In the genomic region with DNA sequence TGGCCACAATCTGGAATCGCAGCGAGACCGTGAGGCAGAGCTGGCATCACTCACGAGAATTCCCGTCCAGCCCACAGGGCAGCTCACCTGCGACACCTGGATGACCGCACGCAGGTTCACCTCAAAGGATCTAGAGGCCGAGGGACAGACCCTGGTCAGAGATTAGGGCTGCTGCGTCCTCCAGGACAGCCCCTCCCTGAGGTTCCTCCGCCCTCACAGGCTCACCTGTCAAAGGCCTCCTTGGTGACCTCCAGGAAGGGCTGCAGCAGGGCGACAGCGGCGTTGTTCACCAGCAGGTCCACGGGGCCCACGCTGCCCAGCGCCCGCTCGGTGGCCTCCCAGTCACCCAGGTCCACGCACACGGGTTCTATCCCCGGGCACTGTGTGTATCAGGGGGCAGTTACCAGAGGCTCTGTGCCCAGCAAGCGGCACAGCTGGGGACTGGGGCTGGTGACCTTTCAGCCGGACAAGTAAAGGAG, we compare ENCODE assay signal across 1 cellular context.
TF ChIP-seq lines count a peak whose summit lies in the region.

No MANE protein-coding gene starts in this region.

TF ChIP-seq in HepG2, 621 proteins besides CTCF, POLR2A, EP300 and RAD21 (continued from another document):
- TF ChIP-seq GLMP (CRISPR knock-in tag; IDR thresholded peaks at IDR 0.05; ENCODE audit: borderline replicate concordance) (no peak), TGIF2 (CRISPR knock-in tag; IDR thresholded peaks at IDR 0.05) (peak; percentile 43; the same call in 1 of the 2 replicates), ZNF143 (CRISPR knock-in tag; IDR thresholded peaks at IDR 0.05) (peak; percentile 9), ZKSCAN8 (CRISPR knock-in tag; IDR thresholded peaks at IDR 0.05; ENCODE audit: borderline replicate concordance) (0 out of 2 replicates have a peak, but pooled peaks have one; percentile 1), ZNF383 (CRISPR knock-in tag; IDR thresholded peaks at IDR 0.05; ENCODE audit: borderline replicate concordance) (no peak; the same call in 1 of the 2 replicates), ZNF703 (CRISPR knock-in tag; IDR thresholded peaks at IDR 0.05; ENCODE audit: borderline replicate concordance) (0 out of 2 replicates have a peak, but pooled peaks have one; percentile 49), RARG (CRISPR knock-in tag; IDR thresholded peaks at IDR 0.05; ENCODE audit: low read depth) (no peak), ZNF264 (CRISPR knock-in tag; IDR thresholded peaks at IDR 0.05) (no peak), MTF2 (CRISPR knock-in tag; IDR thresholded peaks at IDR 0.05; ENCODE audit: borderline replicate concordance) (no peak), RERE (CRISPR knock-in tag; IDR thresholded peaks at IDR 0.05; ENCODE audit: low read depth) (no peak), ZNF446 (CRISPR knock-in tag; IDR thresholded peaks at IDR 0.05) (no peak), FIP1L1 (IDR thresholded peaks at IDR 0.05; ENCODE audit: borderline replicate concordance, insufficient read depth, low read depth, low read length) (no peak), NFATC3 (CRISPR knock-in tag; IDR thresholded peaks at IDR 0.05) (no peak), ZBTB3 (CRISPR knock-in tag; IDR thresholded peaks at IDR 0.05; ENCODE audit: borderline replicate concordance, low read depth) (no peak), ZNF710 (CRISPR knock-in tag; IDR thresholded peaks at IDR 0.05; ENCODE audit: borderline replicate concordance) (no peak), ZBTB7B (CRISPR knock-in tag; IDR thresholded peaks at IDR 0.05) (0 out of 2 replicates have a peak, but pooled peaks have one; percentile 0), HMG20B (CRISPR knock-in tag; conservative IDR thresholded peaks at IDR 0.05) (no peak), SOX13 (IDR thresholded peaks at IDR 0.05) (no peak), SOX13 (CRISPR knock-in tag; conservative IDR thresholded peaks at IDR 0.05 in 1 of 2, IDR thresholded peaks at IDR 0.05 in 1 of 2) (no peak)
- TF ChIP-seq, protein P1, sequence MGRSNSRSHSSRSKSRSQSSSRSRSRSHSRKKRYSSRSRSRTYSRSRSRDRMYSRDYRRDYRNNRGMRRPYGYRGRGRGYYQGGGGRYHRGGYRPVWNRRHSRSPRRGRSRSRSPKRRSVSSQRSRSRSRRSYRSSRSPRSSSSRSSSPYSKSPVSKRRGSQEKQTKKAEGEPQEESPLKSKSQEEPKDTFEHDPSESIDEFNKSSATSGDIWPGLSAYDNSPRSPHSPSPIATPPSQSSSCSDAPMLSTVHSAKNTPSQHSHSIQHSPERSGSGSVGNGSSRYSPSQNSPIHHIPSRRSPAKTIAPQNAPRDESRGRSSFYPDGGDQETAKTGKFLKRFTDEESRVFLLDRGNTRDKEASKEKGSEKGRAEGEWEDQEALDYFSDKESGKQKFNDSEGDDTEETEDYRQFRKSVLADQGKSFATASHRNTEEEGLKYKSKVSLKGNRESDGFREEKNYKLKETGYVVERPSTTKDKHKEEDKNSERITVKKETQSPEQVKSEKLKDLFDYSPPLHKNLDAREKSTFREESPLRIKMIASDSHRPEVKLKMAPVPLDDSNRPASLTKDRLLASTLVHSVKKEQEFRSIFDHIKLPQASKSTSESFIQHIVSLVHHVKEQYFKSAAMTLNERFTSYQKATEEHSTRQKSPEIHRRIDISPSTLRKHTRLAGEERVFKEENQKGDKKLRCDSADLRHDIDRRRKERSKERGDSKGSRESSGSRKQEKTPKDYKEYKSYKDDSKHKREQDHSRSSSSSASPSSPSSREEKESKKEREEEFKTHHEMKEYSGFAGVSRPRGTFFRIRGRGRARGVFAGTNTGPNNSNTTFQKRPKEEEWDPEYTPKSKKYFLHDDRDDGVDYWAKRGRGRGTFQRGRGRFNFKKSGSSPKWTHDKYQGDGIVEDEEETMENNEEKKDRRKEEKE (IDR thresholded peaks at IDR 0.05): no peak
